ENCODE assay signal across 9 cellular contexts in genomic region chr14:50311974-50312733, GRCh38. TPM values are rescaled to one million over a fixed set of nuclear protein-coding genes. Genes with fewer than 3 reads are reported as not detected.
A peak's percentile ranks its signal among the peaks of the same experiment; 100 is the strongest.
DNase-seq lines count a peak whose midpoint lies in the region; ATAC-seq, FAIRE-seq and TF ChIP-seq lines count a peak whose summit lies in the region.
"Had no signal": no experiment of that assay in that cellular context is flagged by ENCODE, and none has a peak within 500 bp of the region (broad histone marks: within the 10 kb centered on the region; RNA-seq: fewer than 3 reads in every experiment).

TSS of gene DMAC2L (plus strand) at chr14:50312324. CDS start at chr14:50321488, 9,164 bp downstream.
TSS of gene L2HGDH (minus strand) at chr14:50312229. CDS start at chr14:50312150, 79 bp downstream.

- peak within 1 kb of the TSS; percentile 81 for H3K4me3 Mint-ChIP-seq in activated CD4-positive, alpha-beta T cell treated with anti-CD3 and anti-CD28 coated beads, Interleukin-2, amount 10 ng/mL, durations not matched to agents 7 days and 5 days

- H3K36me3 ChIP-seq in BLaER1 treated with 17β-estradiol and CSF1 and Interleukin-3, amounts not matched to agents 10 nM and 100 nM, result peaks cover 0 to 30% (median 18%) of the 10 kb centered on the region in 11 experiments; a peak in 20 of 22 replicates
- no peaks in the 10 kb centered on the region for H3K36me3 ChIP-seq in HepG2 (replicated peaks in 1 of 2; ENCODE audit: control insufficient read depth in 1 of 2, insufficient read depth in 2 of 2, low read length in 2 of 2)

- no peak for FAIRE-seq in HepG2 (lab: Jason Lieb, UNC)
- FAIRE-seq: islet of Langerhans had no signal

- TF ChIP-seq CTCF in coronary artery (IDR thresholded peaks at IDR 0.05) (no peak), HepG2 (CRISPR knock-in tag; IDR thresholded peaks at IDR 0.05) (peak; percentile 68)

- ATAC-seq in GM19328 (IDR thresholded peaks at IDR 0.05; ENCODE audit: unreplicated experiment) (peak; percentile 90), HG03469 (IDR thresholded peaks at IDR 0.05; ENCODE audit: unreplicated experiment) (peak; percentile 81), HepG2 (peak; percentile 95)

- H3K9me3 ChIP-seq in BLaER1 treated with 17β-estradiol and CSF1 and Interleukin-3, amounts not matched to agents 10 nM and 100 nM (replicated peaks in 1 of 11), result peaks cover 0 to 32% (median 24%) of the 10 kb centered on the region in 11 experiments; a peak in 20 of 22 replicates
- no peaks in the 10 kb centered on the region for H3K9me3 ChIP-seq in HepG2 (ENCODE audit: low read length)

- in situ Hi-C loops in HepG2 (cut with HindIII; ENCODE audit: extremely low pct_ligation_motif_present, low pct_unique_long_range_greater_than_20kb), result no loop called here

- H3K4me1 ChIP-seq in BLaER1 treated with 17β-estradiol and CSF1 and Interleukin-3, amounts not matched to agents 10 nM and 100 nM, result peaks cover 17 to 24% (median 22%) of the 10 kb centered on the region in 10 experiments
- peaks cover 22% of the 10 kb centered on the region for H3K4me1 ChIP-seq in HepG2 (ENCODE audit: insufficient read depth, low read length)

- no peak for TF ChIP-seq EP300 in HepG2 (IDR thresholded peaks at IDR 0.05; ENCODE audit: low read depth in 2 of 2, low read length in 2 of 2)
- TF ChIP-seq EP300 in HepG2 (CRISPR knock-in tag; IDR thresholded peaks at IDR 0.05; ENCODE audit: borderline replicate concordance), result no peak

- no peaks in the 10 kb centered on the region for H3K27me3 ChIP-seq in BLaER1 treated with 17β-estradiol and CSF1 and Interleukin-3, amounts not matched to agents 10 nM and 100 nM
- H3K27me3 ChIP-seq in HepG2 (ENCODE audit: control insufficient read depth in 1 of 2, insufficient read depth in 2 of 2, low read length in 2 of 2), result no peaks in the 10 kb centered on the region; a peak in 1 of 5 replicates

- no peaks in the 10 kb centered on the region for H4K20me1 ChIP-seq in BLaER1 treated with 17β-estradiol and CSF1 and Interleukin-3, amounts not matched to agents 10 nM and 100 nM
- no peaks in the 10 kb centered on the region for H4K20me1 ChIP-seq in HepG2 (ENCODE audit: insufficient read depth, low read length)

- CTCF ChIA-PET in activated CD4-positive, alpha-beta T cell treated with anti-CD3 and anti-CD28 coated beads, Interleukin-2, amount 10 ng/mL, durations not matched to agents 7 days and 5 days (lab: Charles Lee), result interaction anchor here (1.1 to 4.2 kb wide), 9 partner anchors 9 to 393 kb away, joined by 3 to 40 read pairs (median 3); no protein-coding TSS in a partner anchor
- CTCF ChIA-PET in HepG2 (lab: Yijun Ruan, JAX; ENCODE audit: low intra/inter-chr PET ratio, low total read pairs), result no interaction called here

- H2AFZ ChIP-seq in HepG2 (ENCODE audit: low read length), result peak within 1 kb of the TSS; percentile 88

- no peaks in the 10 kb centered on the region for H3K27me3 Mint-ChIP-seq in activated CD4-positive, alpha-beta T cell treated with anti-CD3 and anti-CD28 coated beads, Interleukin-2, amount 10 ng/mL, durations not matched to agents 7 days and 5 days

- H3K9ac ChIP-seq in BLaER1 treated with 17β-estradiol and CSF1 and Interleukin-3, amounts not matched to agents 10 nM and 100 nM, result peak within 1 kb of the TSS; percentile 78 to 89 (median 87)
- peak within 1 kb of the TSS; percentile 78 for H3K9ac ChIP-seq in HepG2 (ENCODE audit: insufficient read depth, low read depth, low read length)

- peak within 1 kb of the TSS; percentile 86 to 100 (median 93) for H3K4me2 ChIP-seq in BLaER1 treated with 17β-estradiol and CSF1 and Interleukin-3, amounts not matched to agents 10 nM and 100 nM
- H3K4me2 ChIP-seq in HepG2 (ENCODE audit: low read depth, low read length), result peak within 1 kb of the TSS; percentile 97

- peaks cover 45% of the 10 kb centered on the region for H3K4me1 Mint-ChIP-seq in activated CD4-positive, alpha-beta T cell treated with anti-CD3 and anti-CD28 coated beads, Interleukin-2, amount 10 ng/mL, durations not matched to agents 7 days and 5 days

- WGBS in HepG2 (ENCODE audit: low lambda C conversion rate), result 3% methylated on average over 7 of the region's 83 CpGs

- peaks cover 17% of the 10 kb centered on the region for H3K79me2 ChIP-seq in HepG2 (ENCODE audit: insufficient read depth, low read length)

- H3K27ac ChIP-seq in BLaER1 treated with 17β-estradiol and CSF1 and Interleukin-3, amounts not matched to agents 10 nM and 100 nM, result peak within 1 kb of the TSS; percentile 81 to 96 (median 89); a peak in 21 of 22 replicates
- H3K27ac ChIP-seq in coronary artery (peak within 1 kb of the TSS; percentile 94 to 97), HepG2 (ENCODE audit: extremely low read length, insufficient read depth, low read length) (peak within 1 kb of the TSS; percentile 92)

- DNase-seq in NCI-H526 (lab: John Stamatoyannopoulos, UW), result peak; percentile 93 to 98
- DNase-seq in activated CD4-positive, alpha-beta T cell treated with anti-CD3 and anti-CD28 coated beads, Interleukin-2, amount 10 ng/mL, durations not matched to agents 7 days and 5 days, result peak; percentile 92
- DNase-seq in coronary artery (ENCODE audit: low spot score), result peak; percentile 93
- peak; percentile 91 for DNase-seq in HepG2 (ENCODE audit: low spot score)
- DNase-seq in stimulated activated CD4-positive, alpha-beta T cell treated with anti-CD3 and anti-CD28 coated beads, Interleukin-4, amount 100 ng/mL, for 1 hour, result peak; percentile 88

- H3K36me3 Mint-ChIP-seq in activated CD4-positive, alpha-beta T cell treated with anti-CD3 and anti-CD28 coated beads, Interleukin-2, amount 10 ng/mL, durations not matched to agents 7 days and 5 days (ENCODE audit: low read depth), result peaks cover 32% of the 10 kb centered on the region

- peak within 1 kb of the TSS; percentile 77 to 96 (median 86) for H3K4me3 ChIP-seq in BLaER1 treated with 17β-estradiol and CSF1 and Interleukin-3, amounts not matched to agents 10 nM and 100 nM
- H3K4me3 ChIP-seq in coronary artery, result peak within 1 kb of the TSS; percentile 95
- peak within 1 kb of the TSS; percentile 72 to 86 (median 83) for H3K4me3 ChIP-seq in HepG2 (replicated peaks in 1 of 3; ENCODE audit: insufficient read depth in 1 of 3, low read depth in 2 of 3, low read length in 3 of 3)

- TF ChIP-seq RAD21 in HepG2 (CRISPR knock-in tag; IDR thresholded peaks at IDR 0.05), result peak; percentile 52; the same call in 1 of the 2 replicates

- BruUV-seq in HepG2 (replicated peaks; lab: Mats Ljungman, UMichigan), result no TSS peak

- POLR2A ChIA-PET in activated CD4-positive, alpha-beta T cell treated with anti-CD3 and anti-CD28 coated beads, Interleukin-2, amount 10 ng/mL, durations not matched to agents 7 days and 5 days (lab: Charles Lee), result interaction anchor here (1.2 kb wide), 1 partner anchor 9 kb away, joined by 8 read pairs; no protein-coding TSS in a partner anchor
- POLR2A ChIA-PET in HepG2 (lab: Yijun Ruan, JAX), result interaction anchor here (0.6 to 2.2 kb wide), 13 partner anchors 9 to 783 kb away, joined by 3 to 27 read pairs (median 4); partner anchors contain the start of genes ARF6, CDKL1, PYGL and SOS2

- TF ChIP-seq POLR2A in HepG2 (IDR thresholded peaks at IDR 0.05; ENCODE audit: insufficient read depth in 1 of 2, low read depth in 2 of 2, low read length in 2 of 2), result peak; percentile 83 to 96

- peak within 1 kb of the TSS; percentile 92 for H3K27ac Mint-ChIP-seq in activated CD4-positive, alpha-beta T cell treated with anti-CD3 and anti-CD28 coated beads, Interleukin-2, amount 10 ng/mL, durations not matched to agents 7 days and 5 days

- intact Hi-C loops in HepG2 (cut with micrococcal nuclease; ENCODE audit: unreplicated experiment), result loop anchor here (2.0 kb wide), 1 partner anchor 79 kb away; no protein-coding TSS in a partner anchor

- H3K9me3 Mint-ChIP-seq in activated CD4-positive, alpha-beta T cell treated with anti-CD3 and anti-CD28 coated beads, Interleukin-2, amount 10 ng/mL, durations not matched to agents 7 days and 5 days, result peaks cover 8% of the 10 kb centered on the region

RNA-seq across cellular contexts. Expression of gene DMAC2L, which starts in this region (rescaled TPM):
- total RNA-seq in activated CD4-positive, alpha-beta T cell treated with anti-CD3 and anti-CD28 coated beads, Interleukin-2, amount 10 ng/mL, durations not matched to agents 7 days and 5 days, result 10 to 100 TPM; 15.7 to 20.6 TPM
- 19.4 and 27.4 TPM in 2 replicates for total RNA-seq in HepG2 (2016; rRNA removed; fragmentation: Illumina TruSeq; extraction: Trizol)
- total RNA-seq in HepG2 (2016; cell fraction: cytosol; rRNA removed; fragmentation: Illumina TruSeq; extraction: Trizol; ENCODE audit: low read depth), result 10.3 and 11.7 TPM in 2 replicates
- 23.4 and 25.5 TPM in 2 replicates for total RNA-seq in HepG2 (2016; cell fraction: insoluble cytoplasmic fraction; rRNA removed; fragmentation: Illumina TruSeq; extraction: Trizol)
- total RNA-seq in HepG2 (2016; cell fraction: membrane; rRNA removed; fragmentation: Illumina TruSeq; extraction: Trizol), result 16.0 and 17.6 TPM in 2 replicates
- total RNA-seq in HepG2 (2016; cell fraction: nucleus; rRNA removed; fragmentation: Illumina TruSeq; extraction: Trizol), result 13.5 and 14.7 TPM in 2 replicates
- 14.6 and 23.2 TPM in 2 replicates for polyA plus RNA-seq in HepG2 (2011; rRNA removed)
- polyA plus RNA-seq in HepG2 (2011; cell fraction: cytosol; rRNA removed), result 21.5 and 25.4 TPM in 2 replicates
- polyA plus RNA-seq in HepG2 (2011; cell fraction: nucleus; rRNA removed), result 10.4 and 12.7 TPM in 2 replicates
- polyA plus RNA-seq in HepG2 (2012), result 13.8 and 15.5 TPM in 2 replicates
- 14.1 and 16.6 TPM in 2 replicates for polyA plus RNA-seq in HepG2 (2016; cell fraction: cytosol; fragmentation: Illumina TruSeq; extraction: Trizol; ENCODE audit: low read depth)
- polyA plus RNA-seq in HepG2 (2016; cell fraction: insoluble cytoplasmic fraction; fragmentation: Illumina TruSeq; extraction: Trizol; ENCODE audit: low read depth), result 30.2 and 31.0 TPM in 2 replicates
- 14.7 and 20.0 TPM in 2 replicates for polyA plus RNA-seq in HepG2 (2016; cell fraction: membrane; fragmentation: Illumina TruSeq; extraction: Trizol; ENCODE audit: low read depth)
- polyA plus RNA-seq in HepG2 (2016; cell fraction: nucleus; fragmentation: Illumina TruSeq; extraction: Trizol; ENCODE audit: insufficient read depth, low read depth), result 15.0 and 25.9 TPM in 2 replicates
- polyA minus RNA-seq in HepG2 (2011; rRNA and poly(A)+ RNA removed; ENCODE audit: low replicate concordance), result 13.6 and 16.5 TPM in 2 replicates
- polyA minus RNA-seq in HepG2 (2011; cell fraction: cytosol; rRNA and poly(A)+ RNA removed), result 8.0 and 8.6 TPM in 2 replicates
- polyA minus RNA-seq in HepG2 (2011; cell fraction: nucleus; rRNA and poly(A)+ RNA removed), result 20.9 and 26.0 TPM in 2 replicates

RNA-seq across cellular contexts. Expression of gene L2HGDH, which starts in this region (rescaled TPM):
- total RNA-seq in activated CD4-positive, alpha-beta T cell treated with anti-CD3 and anti-CD28 coated beads, Interleukin-2, amount 10 ng/mL, durations not matched to agents 7 days and 5 days, result 10 to 100 TPM in 1 of 2 experiments, 1 to 10 TPM in 1; 9.6 to 12.8 TPM
- 5.0 and 7.4 TPM in 2 replicates for total RNA-seq in HepG2 (2016; rRNA removed; fragmentation: Illumina TruSeq; extraction: Trizol)
- total RNA-seq in HepG2 (2016; cell fraction: cytosol; rRNA removed; fragmentation: Illumina TruSeq; extraction: Trizol; ENCODE audit: low read depth), result 10.4 and 10.5 TPM in 2 replicates
- total RNA-seq in HepG2 (2016; cell fraction: insoluble cytoplasmic fraction; rRNA removed; fragmentation: Illumina TruSeq; extraction: Trizol), result 4.9 and 8.4 TPM in 2 replicates
- total RNA-seq in HepG2 (2016; cell fraction: membrane; rRNA removed; fragmentation: Illumina TruSeq; extraction: Trizol), result 6.0 and 6.4 TPM in 2 replicates
- total RNA-seq in HepG2 (2016; cell fraction: nucleus; rRNA removed; fragmentation: Illumina TruSeq; extraction: Trizol), result 3.4 and 4.9 TPM in 2 replicates
- polyA plus RNA-seq in HepG2 (2011; rRNA removed), result 2.3 and 3.3 TPM in 2 replicates
- polyA plus RNA-seq in HepG2 (2011; cell fraction: cytosol; rRNA removed), result 2.1 and 2.6 TPM in 2 replicates
- polyA plus RNA-seq in HepG2 (2011; cell fraction: nucleus; rRNA removed), result 1.1 and 1.7 TPM in 2 replicates
- polyA plus RNA-seq in HepG2 (2012), result 2.5 and 3.4 TPM in 2 replicates
- 0.43 and 0.51 TPM in 2 replicates for polyA plus RNA-seq in HepG2 (2016; cell fraction: cytosol; fragmentation: Illumina TruSeq; extraction: Trizol; ENCODE audit: low read depth)
- polyA plus RNA-seq in HepG2 (2016; cell fraction: insoluble cytoplasmic fraction; fragmentation: Illumina TruSeq; extraction: Trizol; ENCODE audit: low read depth), result 5.4 and 6.1 TPM in 2 replicates
- 0.57 and 0.84 TPM in 2 replicates for polyA plus RNA-seq in HepG2 (2016; cell fraction: membrane; fragmentation: Illumina TruSeq; extraction: Trizol; ENCODE audit: low read depth)
- polyA plus RNA-seq in HepG2 (2016; cell fraction: nucleus; fragmentation: Illumina TruSeq; extraction: Trizol; ENCODE audit: insufficient read depth, low read depth), result 4.3 and 5.0 TPM in 2 replicates
- polyA minus RNA-seq in HepG2 (2011; rRNA and poly(A)+ RNA removed; ENCODE audit: low replicate concordance), result 5.1 and 6.6 TPM in 2 replicates
- polyA minus RNA-seq in HepG2 (2011; cell fraction: cytosol; rRNA and poly(A)+ RNA removed), result 2.2 and 2.7 TPM in 2 replicates
- polyA minus RNA-seq in HepG2 (2011; cell fraction: nucleus; rRNA and poly(A)+ RNA removed), result 4.2 and 7.2 TPM in 2 replicates

Comparison
In these comparisons a context has a peak if more than half of its experiments do, and no peak if none do; other contexts are left out.
1. Peak in every context shown above with its lines: DNase-seq, ATAC-seq, H3K4me3 ChIP-seq and H3K27ac ChIP-seq.